13 cellular contexts compared by ENCODE assay signal in the genomic region with DNA sequence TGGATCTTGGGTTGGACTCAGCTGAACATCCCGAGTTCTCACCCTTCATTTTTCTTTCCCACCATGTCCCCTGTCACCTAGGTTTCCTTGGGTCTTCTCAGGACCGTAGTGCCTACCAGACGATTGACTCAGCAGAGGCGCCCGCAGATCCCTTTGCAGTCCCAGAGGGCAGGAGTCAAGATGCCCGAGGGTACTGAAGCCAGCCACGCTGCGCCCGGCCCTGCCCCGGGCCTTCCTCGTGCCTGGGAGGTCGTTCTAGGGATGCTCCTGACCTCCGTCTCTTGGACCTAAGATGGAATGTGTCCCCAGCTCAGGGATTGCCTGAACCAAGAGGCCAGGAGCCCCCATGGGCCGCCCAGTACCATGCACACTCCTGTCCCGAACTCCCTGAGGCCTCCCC.
DNase-seq lines count a peak whose midpoint lies in the region; ATAC-seq and TF ChIP-seq lines count a peak whose summit lies in the region.
"Had no signal": no experiment of that assay in that cellular context is flagged by ENCODE, and none has a peak within 500 bp of the region (broad histone marks: within the 10 kb centered on the region; RNA-seq: fewer than 3 reads in every experiment).

No MANE protein-coding gene starts in this region.

- in situ Hi-C loops in GM13977 (cut with MboI; ENCODE audit: low pct_unique_long_range_greater_than_20kb, low sequenced_read_pairs, unreplicated experiment), result no loop called here

- peak overlapping the region; percentile 74 for H3K27ac Mint-ChIP-seq in nephron progenitor cell
- H3K27ac Mint-ChIP-seq in activated T-cell treated with anti-CD3 and anti-CD28 coated beads, Interleukin-2, amount 50 U/mL, for 24 hours, result no peak overlapping the region
- H3K27ac Mint-ChIP-seq: GM23338 had no signal

- POLR2A ChIA-PET in RWPE1 (lab: Yijun Ruan, JAX; ENCODE audit: low non-redundant PET), result no interaction called here

- peaks cover 76% of the 10 kb centered on the region for H3K36me3 ChIP-seq in neutrophil

- TF ChIP-seq CTCF in RWPE1 (conservative IDR thresholded peaks at IDR 0.05; ENCODE audit: low read depth) (no peak), nephron progenitor cell (IDR thresholded peaks at IDR 0.05) (no peak), neutrophil (IDR thresholded peaks at IDR 0.05) (no peak), GM13977 (IDR thresholded peaks at IDR 0.05; ENCODE audit: extremely low read depth, insufficient read depth, missing control alignments) (no peak)

- H3K27me3 ChIP-seq in neutrophil, result no peaks in the 10 kb centered on the region

- H3K4me3 Mint-ChIP-seq in nephron progenitor cell, result no peak overlapping the region
- no peak overlapping the region for H3K4me3 Mint-ChIP-seq in activated T-cell treated with anti-CD3 and anti-CD28 coated beads, Interleukin-2, amount 50 U/mL, for 24 hours
- H3K4me3 Mint-ChIP-seq: CD4-positive, alpha-beta memory T cell; GM23338 had no signal

- H3K4me3 ChIP-seq in neutrophil (ENCODE audit: low read depth in 1 of 2, low read length in 1 of 2), result no peak overlapping the region
- H3K4me3 ChIP-seq: GM23338 had no signal

- peaks cover 32 to 40% of the 10 kb centered on the region in 2 experiments for H3K4me1 ChIP-seq in neutrophil (ENCODE audit: control insufficient read depth in 1 of 2, insufficient read depth in 1 of 2, low read depth in 1 of 2, low read length in 1 of 2)

- no peak for ATAC-seq in GM21528 (IDR thresholded peaks at IDR 0.05; ENCODE audit: low FRiP score, unreplicated experiment)

- no peaks in the 10 kb centered on the region for H3K9me3 Mint-ChIP-seq in nephron progenitor cell
- H3K9me3 Mint-ChIP-seq in activated T-cell treated with anti-CD3 and anti-CD28 coated beads, Interleukin-2, amount 50 U/mL, for 24 hours, result no peaks in the 10 kb centered on the region
- H3K9me3 Mint-ChIP-seq: CD4-positive, alpha-beta memory T cell; GM23338 had no signal

- TF ChIP-seq POLR2A in erythroblast (IDR thresholded peaks at IDR 0.05; ENCODE audit: low read length), result no peak

- CTCF ChIA-PET in RWPE1 (lab: Yijun Ruan, JAX), result interaction anchor here (1.0 kb wide), 1 partner anchor 30 kb away, joined by 3 read pairs; no protein-coding TSS in a partner anchor

- H3K9me3 ChIP-seq in neutrophil, result no peaks in the 10 kb centered on the region

- DNase-seq in RWPE1 (ENCODE audit: low spot score) (no peak), nephron progenitor cell (no peak), erythroblast (lab: John Stamatoyannopoulos, UW) (no peak), GM13977 (ENCODE audit: low spot score) (no peak)
- DNase-seq in activated T-cell treated with anti-CD3 and anti-CD28 coated beads, Interleukin-2, amount 50 U/mL, for 24 hours, result no peak
- DNase-seq: Calu3; CD4-positive, alpha-beta memory T cell; COR-L47; DMS153; DND-41 had no signal

- no peaks in the 10 kb centered on the region for H3K27me3 Mint-ChIP-seq in nephron progenitor cell (ENCODE audit: low read depth, poor library complexity)
- no peaks in the 10 kb centered on the region for H3K27me3 Mint-ChIP-seq in activated T-cell treated with anti-CD3 and anti-CD28 coated beads, Interleukin-2, amount 50 U/mL, for 24 hours
- H3K27me3 Mint-ChIP-seq: CD4-positive, alpha-beta memory T cell had no signal

- H3K4me1 Mint-ChIP-seq in nephron progenitor cell, result peaks cover 32% of the 10 kb centered on the region
- H3K4me1 Mint-ChIP-seq in activated T-cell treated with anti-CD3 and anti-CD28 coated beads, Interleukin-2, amount 50 U/mL, for 24 hours (ENCODE audit: low read depth), result peaks cover 15% of the 10 kb centered on the region

- peak overlapping the region; percentile 26; the same call in 1 of the 2 replicates for H3K27ac ChIP-seq in RWPE1
- peak overlapping the region; percentile 45 for H3K27ac ChIP-seq in neutrophil

- peaks cover 6% of the 10 kb centered on the region for H3K36me3 Mint-ChIP-seq in nephron progenitor cell (ENCODE audit: low read depth)
- H3K36me3 Mint-ChIP-seq in activated T-cell treated with anti-CD3 and anti-CD28 coated beads, Interleukin-2, amount 50 U/mL, for 24 hours (ENCODE audit: low read depth), result peaks cover 26% of the 10 kb centered on the region
